ENCODE assay signal across 9 cellular contexts in the genomic region with DNA sequence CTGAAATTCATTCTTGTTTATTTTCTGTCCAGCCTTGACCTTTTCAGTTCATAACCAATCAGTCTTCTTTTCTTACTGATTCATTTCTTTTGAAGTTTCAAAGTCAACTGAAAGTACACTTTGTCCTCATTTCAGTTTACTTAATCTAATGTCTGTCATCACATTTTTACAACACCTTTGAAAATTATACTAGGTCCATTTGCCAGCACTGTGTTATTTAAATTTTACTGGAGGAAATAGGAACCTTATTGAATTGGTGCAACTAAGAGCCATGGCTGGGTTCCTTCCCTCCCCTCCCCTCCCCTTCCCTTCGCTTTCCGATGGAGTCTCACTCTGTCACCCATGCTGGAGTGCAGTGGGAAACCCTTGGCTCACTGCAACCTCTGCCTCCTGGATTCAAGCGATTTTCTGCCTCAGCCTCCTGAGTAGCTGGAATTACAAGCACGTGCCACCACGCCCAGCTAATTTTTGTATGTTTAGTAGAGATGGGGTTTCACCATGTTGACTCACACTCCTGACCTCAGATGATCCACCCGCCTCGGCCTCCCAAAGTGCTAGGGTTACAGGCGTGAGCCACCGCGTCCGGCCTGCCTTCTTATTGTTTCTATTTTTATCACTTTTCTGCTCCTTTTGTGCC. TPM values are rescaled to one million over a fixed set of nuclear protein-coding genes. Genes with fewer than 3 reads are reported as not detected.
DNase-seq lines count a peak whose midpoint lies in the region; ATAC-seq and TF ChIP-seq lines count a peak whose summit lies in the region.
"Had no signal": no experiment of that assay in that cellular context is flagged by ENCODE, and none has a peak within 500 bp of the region (broad histone marks: within the 10 kb centered on the region; RNA-seq: fewer than 3 reads in every experiment).

No MANE protein-coding gene starts in this region.

- no peak for ATAC-seq in HG03439 (IDR thresholded peaks at IDR 0.05; ENCODE audit: unreplicated experiment)
- ATAC-seq: T-cell had no signal

- peaks cover 44% of the 10 kb centered on the region for H3K36me3 Mint-ChIP-seq in activated CD4-positive, alpha-beta memory T cell treated with anti-CD3 and anti-CD28 coated beads, Interleukin-2, amount 10 ng/mL, durations not matched to agents 7 days and 5 days (ENCODE audit: low read depth)

- H3K27me3 Mint-ChIP-seq in activated CD4-positive, alpha-beta memory T cell treated with anti-CD3 and anti-CD28 coated beads, Interleukin-2, amount 10 ng/mL, durations not matched to agents 7 days and 5 days: no peaks in the 10 kb centered on the region
- H3K27me3 Mint-ChIP-seq: T-cell had no signal

- H3K9me3 ChIP-seq in HEK293 (ENCODE audit: control insufficient read depth, insufficient read depth, low read depth, low read length): no peaks in the 10 kb centered on the region
- no peaks in the 10 kb centered on the region for H3K9me3 ChIP-seq in liver (ENCODE audit: control insufficient read depth in 4 of 4, low read length in 3 of 4)

- H3K4me3 ChIP-seq in HEK293 (ENCODE audit: low read depth, low read length) (no peak overlapping the region), liver (ENCODE audit: low read depth in 1 of 3, low read length in 3 of 3) (no peak overlapping the region)

- in situ Hi-C loops in GM13977 (cut with MboI; ENCODE audit: low pct_unique_long_range_greater_than_20kb, low sequenced_read_pairs, unreplicated experiment): no loop called here

- H3K9me3 Mint-ChIP-seq in activated CD4-positive, alpha-beta memory T cell treated with anti-CD3 and anti-CD28 coated beads, Interleukin-2, amount 10 ng/mL, durations not matched to agents 7 days and 5 days: peaks cover 4% of the 10 kb centered on the region
- H3K9me3 Mint-ChIP-seq: T-cell had no signal

- WGBS in liver: 36% methylated on average over 11 of the region's 11 CpGs

- H3K27ac Mint-ChIP-seq in activated CD4-positive, alpha-beta memory T cell treated with anti-CD3 and anti-CD28 coated beads, Interleukin-2, amount 10 ng/mL, durations not matched to agents 7 days and 5 days: peak overlapping the region; percentile 49

- no peaks in the 10 kb centered on the region for H3K27me3 ChIP-seq in liver (ENCODE audit: control insufficient read depth in 4 of 4, insufficient read depth in 4 of 4, low read length in 3 of 4)

- H3K4me1 Mint-ChIP-seq in activated CD4-positive, alpha-beta memory T cell treated with anti-CD3 and anti-CD28 coated beads, Interleukin-2, amount 10 ng/mL, durations not matched to agents 7 days and 5 days: peaks cover 37% of the 10 kb centered on the region

- no peak overlapping the region for H3K4me3 Mint-ChIP-seq in activated CD4-positive, alpha-beta memory T cell treated with anti-CD3 and anti-CD28 coated beads, Interleukin-2, amount 10 ng/mL, durations not matched to agents 7 days and 5 days
- H3K4me3 Mint-ChIP-seq: T-cell had no signal

- no peak overlapping the region for H3K9ac ChIP-seq in liver (ENCODE audit: low read depth in 1 of 2, low read length in 2 of 2)

- H3K4me1 ChIP-seq in HEK293 (ENCODE audit: control insufficient read depth, insufficient read depth, low read length) (peaks cover 5% of the 10 kb centered on the region), liver (ENCODE audit: control insufficient read depth in 4 of 4, insufficient read depth in 4 of 4, low read length in 3 of 4) (peaks cover 0 to 20% (median under 1%) of the 10 kb centered on the region in 4 donors)

- CTCF ChIA-PET in HEK293 (lab: Yijun Ruan, JAX): no interaction called here
- CTCF ChIA-PET in activated CD4-positive, alpha-beta memory T cell treated with anti-CD3 and anti-CD28 coated beads, Interleukin-2, amount 10 ng/mL, durations not matched to agents 7 days and 5 days (lab: Charles Lee): no interaction called here

- no peak for TF ChIP-seq RAD21 in liver (IDR thresholded peaks at IDR 0.05)

- POLR2A ChIA-PET in HEK293 (lab: Yijun Ruan, JAX): no interaction called here
- POLR2A ChIA-PET in activated CD4-positive, alpha-beta memory T cell treated with anti-CD3 and anti-CD28 coated beads, Interleukin-2, amount 10 ng/mL, durations not matched to agents 7 days and 5 days (lab: Charles Lee): no interaction called here

- DNase-seq in activated CD4-positive, alpha-beta memory T cell treated with anti-CD3 and anti-CD28 coated beads, Interleukin-2, amount 10 ng/mL, durations not matched to agents 7 days and 5 days: peak; percentile 38
- DNase-seq in GM13977 (ENCODE audit: low spot score) (no peak), GM20000 (ENCODE audit: low spot score) (no peak)
- no peak for DNase-seq in activated naive CD4-positive, alpha-beta T cell (lab: John Stamatoyannopoulos, UW)

- peak overlapping the region; percentile 75 for H3K27ac ChIP-seq in C4-2B
- no peak overlapping the region for H3K27ac ChIP-seq in HEK293 (ENCODE audit: extremely low read depth, low read depth, low read length)
- H3K27ac ChIP-seq in liver (ENCODE audit: low read depth in 1 of 2, low read length in 2 of 2): peak overlapping the region; percentile 51 to 69

- TF ChIP-seq CTCF in C4-2B (conservative IDR thresholded peaks at IDR 0.05) (no peak), HEK293 (tag by site-specific recombination; IDR thresholded peaks at IDR 0.05) (no peak), liver (IDR thresholded peaks at IDR 0.05; ENCODE audit: low read depth, low read length, missing input control) (no peak), GM13977 (IDR thresholded peaks at IDR 0.05; ENCODE audit: extremely low read depth, insufficient read depth, missing control alignments) (no peak), GM20000 (IDR thresholded peaks at IDR 0.05; ENCODE audit: extremely low read depth, missing control alignments) (no peak)

- H3K36me3 ChIP-seq in HEK293 (ENCODE audit: control insufficient read depth in 2 of 2, insufficient read depth in 1 of 2, low read length in 2 of 2) (peaks cover 9 to 11% of the 10 kb centered on the region in 2 experiments; a peak in 2 of 3 replicates), liver (ENCODE audit: control insufficient read depth in 4 of 4, insufficient read depth in 3 of 4, low read depth in 1 of 4, low read length in 3 of 4) (no peaks in the 10 kb centered on the region)

TF ChIP-seq in HEK293, 187 proteins besides CTCF, POLR2A, EP300 and RAD21 (continues in another document):
- TF ChIP-seq ZNF555 (tag by site-specific recombination; conservative IDR thresholded peaks at IDR 0.05) (no peak), ZNF777 (tag by site-specific recombination; IDR thresholded peaks at IDR 0.05; ENCODE audit: borderline replicate concordance) (no peak), WT1 (tag by site-specific recombination; IDR thresholded peaks at IDR 0.05) (peak; percentile 90), ZNF366 (tag by site-specific recombination; conservative IDR thresholded peaks at IDR 0.05) (no peak; the same call in 1 of the 2 replicates)
- TF ChIP-seq, protein P1, sequence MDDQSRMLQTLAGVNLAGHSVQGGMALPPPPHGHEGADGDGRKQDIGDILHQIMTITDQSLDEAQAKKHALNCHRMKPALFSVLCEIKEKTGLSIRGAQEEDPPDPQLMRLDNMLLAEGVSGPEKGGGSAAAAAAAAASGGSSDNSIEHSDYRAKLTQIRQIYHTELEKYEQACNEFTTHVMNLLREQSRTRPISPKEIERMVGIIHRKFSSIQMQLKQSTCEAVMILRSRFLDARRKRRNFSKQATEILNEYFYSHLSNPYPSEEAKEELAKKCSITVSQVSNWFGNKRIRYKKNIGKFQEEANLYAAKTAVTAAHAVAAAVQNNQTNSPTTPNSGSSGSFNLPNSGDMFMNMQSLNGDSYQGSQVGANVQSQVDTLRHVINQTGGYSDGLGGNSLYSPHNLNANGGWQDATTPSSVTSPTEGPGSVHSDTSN (CRISPR knock-in tag; IDR thresholded peaks at IDR 0.05): no peak

TF ChIP-seq in liver, 16 proteins besides CTCF, POLR2A, EP300 and RAD21:
- TF ChIP-seq YY1 (IDR thresholded peaks at IDR 0.05) (peak; percentile 55), RXRA (IDR thresholded peaks at IDR 0.05) (peak; percentile 62 to 69), HNF4G (IDR thresholded peaks at IDR 0.05) (no peak), HNF4A (conservative IDR thresholded peaks at IDR 0.05) (peak; percentile 49 to 57), FOXA2 (IDR thresholded peaks at IDR 0.05) (peak; percentile 8), NR2F2 (IDR thresholded peaks at IDR 0.05) (no peak), SP1 (IDR thresholded peaks at IDR 0.05) (peak; percentile 48)
- TF ChIP-seq, protein P2, sequence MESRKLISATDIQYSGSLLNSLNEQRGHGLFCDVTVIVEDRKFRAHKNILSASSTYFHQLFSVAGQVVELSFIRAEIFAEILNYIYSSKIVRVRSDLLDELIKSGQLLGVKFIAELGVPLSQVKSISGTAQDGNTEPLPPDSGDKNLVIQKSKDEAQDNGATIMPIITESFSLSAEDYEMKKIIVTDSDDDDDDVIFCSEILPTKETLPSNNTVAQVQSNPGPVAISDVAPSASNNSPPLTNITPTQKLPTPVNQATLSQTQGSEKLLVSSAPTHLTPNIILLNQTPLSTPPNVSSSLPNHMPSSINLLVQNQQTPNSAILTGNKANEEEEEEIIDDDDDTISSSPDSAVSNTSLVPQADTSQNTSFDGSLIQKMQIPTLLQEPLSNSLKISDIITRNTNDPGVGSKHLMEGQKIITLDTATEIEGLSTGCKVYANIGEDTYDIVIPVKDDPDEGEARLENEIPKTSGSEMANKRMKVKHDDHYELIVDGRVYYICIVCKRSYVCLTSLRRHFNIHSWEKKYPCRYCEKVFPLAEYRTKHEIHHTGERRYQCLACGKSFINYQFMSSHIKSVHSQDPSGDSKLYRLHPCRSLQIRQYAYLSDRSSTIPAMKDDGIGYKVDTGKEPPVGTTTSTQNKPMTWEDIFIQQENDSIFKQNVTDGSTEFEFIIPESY (IDR thresholded peaks at IDR 0.05): peak; percentile 5
- TF ChIP-seq, protein P3, sequence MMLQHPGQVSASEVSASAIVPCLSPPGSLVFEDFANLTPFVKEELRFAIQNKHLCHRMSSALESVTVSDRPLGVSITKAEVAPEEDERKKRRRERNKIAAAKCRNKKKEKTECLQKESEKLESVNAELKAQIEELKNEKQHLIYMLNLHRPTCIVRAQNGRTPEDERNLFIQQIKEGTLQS (IDR thresholded peaks at IDR 0.05): no peak
TF ChIP-seq in liver: peak in this region for 6.

RNA-seq across cellular contexts. Expression of a gene that starts 6.3 kb away (rescaled TPM):
- total RNA-seq in activated CD4-positive, alpha-beta memory T cell treated with anti-CD3 and anti-CD28 coated beads, Interleukin-2, amount 10 ng/mL, durations not matched to agents 7 days and 5 days: 10 to 100 TPM; 22.1 to 22.4 TPM
- 10 to 100 TPM in 1 of 2 donors, 1 to 10 TPM in 1; 5.4 to 10.4 TPM for total RNA-seq in liver
- 1 to 10 TPM; 2.0 to 2.6 TPM for polyA plus RNA-seq in liver

RNA-seq across cellular contexts. Expression of a gene that starts 6.9 kb away (rescaled TPM):
- 100 to 1,000 TPM; 614 to 616 TPM for total RNA-seq in activated CD4-positive, alpha-beta memory T cell treated with anti-CD3 and anti-CD28 coated beads, Interleukin-2, amount 10 ng/mL, durations not matched to agents 7 days and 5 days
- 100 to 1,000 TPM; 281 to 403 TPM for total RNA-seq in liver
- polyA plus RNA-seq in liver: 100 to 1,000 TPM; 137 to 182 TPM
